In the genomic region with DNA sequence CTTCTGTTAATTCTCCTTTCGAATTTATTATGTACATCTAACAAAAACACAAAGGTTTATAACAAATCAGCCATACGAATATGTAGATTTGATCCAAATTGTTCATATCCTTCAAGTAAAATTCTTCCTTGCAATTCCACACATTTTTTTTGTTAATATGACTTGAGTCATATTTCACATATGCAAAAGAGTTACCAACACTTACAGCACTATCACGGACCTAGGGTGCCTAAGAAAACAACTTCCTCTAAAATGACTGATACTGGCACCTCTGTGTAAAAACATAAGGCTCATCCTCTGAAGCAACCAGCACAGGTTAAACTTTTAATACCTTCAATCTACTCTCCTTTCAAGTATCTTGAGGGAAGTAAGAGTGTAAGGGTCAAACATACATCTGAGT, we compare ENCODE assay signal across 30 cellular contexts.
"Had no signal": no experiment of that assay in that cellular context is flagged by ENCODE, and none has a peak within 500 bp of the region (broad histone marks: within the 10 kb centered on the region; RNA-seq: fewer than 3 reads in every experiment).

No MANE protein-coding gene starts in this region.

- H3K27ac ChIP-seq: breast epithelium, gastrocnemius medialis, hepatocyte, neutrophil, ovary, right lobe of liver, skin epidermis, testis, uterus had no signal

- ATAC-seq: activated naive CD8-positive, alpha-beta T cell treated with anti-CD3 and anti-CD28 coated beads, Interleukin-2, amount 50 U/mL, for 24 hours; activated T-helper 17 cell treated with anti-CD3 and anti-CD28 coated beads, Interleukin-2, amount 50 U/mL, for 72 hours; esophagus mucosa; gastrocnemius medialis; left colon; right lobe of liver; stimulated activated naive CD8-positive, alpha-beta T cell treated with anti-CD3 and anti-CD28 coated beads, Interleukin-15, Interleukin-2, amounts not matched to agents 100 U/mL and 50 U/mL, for 24 hours had no signal

- H3K4me3 ChIP-seq: breast epithelium, gastrocnemius medialis, hepatocyte, ovary, right lobe of liver, skin epidermis, testis, uterus had no signal

- H3K9me3 ChIP-seq: gastrocnemius medialis, neutrophil, right lobe of liver, testis, uterus had no signal

- DNase-seq: activated CD4-positive, alpha-beta memory T cell treated with anti-CD3 and anti-CD28 coated beads, Interleukin-2, amount 10 ng/mL, durations not matched to agents 7 days and 5 days; activated CD4-positive, alpha-beta T cell treated with anti-CD3 and anti-CD28 coated beads, Interleukin-2, amount 10 ng/mL, durations not matched to agents 7 days and 5 days; activated CD4-positive, CD25-positive, alpha-beta regulatory T cell treated with anti-CD3 and anti-CD28 coated beads, Interleukin-2, amount 50 U/mL, for 72 hours; activated CD8-positive, alpha-beta memory T cell treated with anti-CD3 and anti-CD28 coated beads, Interleukin-2, amount 50 U/mL, for 48 hours; activated gamma-delta T cell treated with Interleukin-2 at 50 U/mL for 16 hours; activated naive CD8-positive, alpha-beta T cell treated with anti-CD3 and anti-CD28 coated beads, Interleukin-2, amount 50 U/mL, for 24 hours; activated T-cell treated with anti-CD3 and anti-CD28 coated beads, Interleukin-2, amount 50 U/mL, for 24 hours; amygdala; central memory CD4-positive, alpha-beta T cell; endodermal cell; gastrocnemius medialis; glutamatergic neuron; kidney; left colon; naive B cell; nephron progenitor cell; ovary; right lobe of liver; stimulated activated CD4-positive, alpha-beta T cell treated with anti-CD3 and anti-CD28 coated beads, Interleukin-12 subunit alpha, Interleukin-12 subunit beta, amount 100 ng/mL, for 4 hours; stimulated activated CD4-positive, alpha-beta T cell treated with anti-CD3 and anti-CD28 coated beads, Interleukin-4, amount 100 ng/mL, for 1 hour; stimulated activated naive CD8-positive, alpha-beta T cell treated with anti-CD3 and anti-CD28 coated beads, Interleukin-15, Interleukin-2, amounts not matched to agents 100 U/mL and 50 U/mL, for 24 hours; T-helper 2 cell; testis; uterus had no signal

- H3K27me3 ChIP-seq: breast epithelium, gastrocnemius medialis, hepatocyte, neutrophil, ovary, right lobe of liver, testis, uterus had no signal

- H3K36me3 ChIP-seq: breast epithelium, gastrocnemius medialis, neutrophil, ovary, right lobe of liver, uterus had no signal

- H3K4me1 ChIP-seq: breast epithelium, gastrocnemius medialis, right lobe of liver, testis, uterus had no signal
